Comparison of ENCODE assay signal across 8 cellular contexts in the genomic region with DNA sequence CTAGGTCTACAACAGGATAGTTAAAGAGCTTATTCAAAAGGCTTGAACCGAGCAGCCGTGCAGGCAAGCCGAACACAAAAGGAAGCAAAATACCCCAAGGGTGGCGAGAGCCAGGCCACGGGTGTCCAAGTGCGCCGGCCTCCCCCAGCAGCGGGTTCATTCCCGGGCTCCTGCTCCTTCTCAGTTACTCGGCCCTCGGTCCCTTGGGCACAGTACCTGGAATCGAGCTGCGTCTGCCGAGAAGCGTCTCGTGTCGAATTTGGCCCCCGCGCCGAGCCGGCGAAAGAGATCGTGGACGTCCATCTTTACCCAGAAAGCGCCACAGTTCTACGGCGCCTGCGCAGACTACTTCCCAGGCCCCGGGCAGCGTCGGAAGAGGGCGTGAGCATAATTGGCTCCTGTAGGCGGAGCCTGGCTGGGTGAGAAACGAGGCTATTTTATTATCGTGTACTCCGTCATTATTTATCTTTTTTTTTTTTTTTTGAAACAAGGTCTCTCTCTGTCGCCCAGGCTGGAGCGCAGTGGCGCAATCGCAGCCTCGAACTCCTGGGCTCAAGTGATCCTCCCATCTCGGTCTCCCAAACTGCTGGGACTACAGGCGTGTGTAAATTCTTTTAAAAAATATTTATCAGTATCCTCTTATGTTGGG. TPM values are rescaled to one million over a fixed set of nuclear protein-coding genes. Genes with fewer than 3 reads are reported as not detected.
DNase-seq lines count a peak whose midpoint lies in the region; TF ChIP-seq lines count a peak whose summit lies in the region.

A gene with protein sequence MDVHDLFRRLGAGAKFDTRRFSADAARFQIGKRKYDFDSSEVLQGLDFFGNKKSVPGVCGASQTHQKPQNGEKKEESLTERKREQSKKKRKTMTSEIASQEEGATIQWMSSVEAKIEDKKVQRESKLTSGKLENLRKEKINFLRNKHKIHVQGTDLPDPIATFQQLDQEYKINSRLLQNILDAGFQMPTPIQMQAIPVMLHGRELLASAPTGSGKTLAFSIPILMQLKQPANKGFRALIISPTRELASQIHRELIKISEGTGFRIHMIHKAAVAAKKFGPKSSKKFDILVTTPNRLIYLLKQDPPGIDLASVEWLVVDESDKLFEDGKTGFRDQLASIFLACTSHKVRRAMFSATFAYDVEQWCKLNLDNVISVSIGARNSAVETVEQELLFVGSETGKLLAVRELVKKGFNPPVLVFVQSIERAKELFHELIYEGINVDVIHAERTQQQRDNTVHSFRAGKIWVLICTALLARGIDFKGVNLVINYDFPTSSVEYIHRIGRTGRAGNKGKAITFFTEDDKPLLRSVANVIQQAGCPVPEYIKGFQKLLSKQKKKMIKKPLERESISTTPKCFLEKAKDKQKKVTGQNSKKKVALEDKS (minus strand): TSS at position 329 of the 649 bp plus-strand sequence. CDS start 26 bp downstream, at position 303.

- DNase-seq in ELF-1 (ENCODE audit: low read depth, low spot score) (peak; percentile 88), HEK293T (ENCODE audit: extremely low spot score) (peak; percentile 88), NCI-H1105 treated with DMSO at 0.1 percent for 48 hours (lab: John Stamatoyannopoulos, UW) (peak; percentile 86), SKM-1 (lab: John Stamatoyannopoulos, UW; ENCODE audit: unreplicated experiment) (peak; percentile 82), glomerular visceral epithelial cell (ENCODE audit: extremely low spot score) (peak; percentile 92), occipital lobe (lab: John Stamatoyannopoulos, UW) (peak; percentile 82), superior temporal gyrus (ENCODE audit: extremely low spot score) (peak; percentile 96)

- H3K9me3 Mint-ChIP-seq in activated naive CD4-positive, alpha-beta T cell treated with anti-CD3 and anti-CD28 coated beads, Interleukin-2, amount 50 U/mL, for 24 hours: no peaks in the 10 kb centered on the region

- POLR2A ChIA-PET in HEK293T (lab: Yijun Ruan, JAX): interaction anchor here (0.7 kb wide), 1 partner anchor 485 kb away, joined by 3 read pairs; no protein-coding TSS in a partner anchor

- H3K27me3 Mint-ChIP-seq in activated naive CD4-positive, alpha-beta T cell treated with anti-CD3 and anti-CD28 coated beads, Interleukin-2, amount 50 U/mL, for 24 hours: peaks cover 16% of the 10 kb centered on the region

- H3K27ac Mint-ChIP-seq in activated naive CD4-positive, alpha-beta T cell treated with anti-CD3 and anti-CD28 coated beads, Interleukin-2, amount 50 U/mL, for 24 hours: peak within 1 kb of the TSS; percentile 92

- CTCF ChIA-PET in HEK293T (lab: Yijun Ruan, JAX): interaction anchor here (1.5 kb wide), 1 partner anchor 173 kb away, joined by 4 read pairs; no protein-coding TSS in a partner anchor

- peak within 1 kb of the TSS; percentile 97 for H3K4me3 Mint-ChIP-seq in activated naive CD4-positive, alpha-beta T cell treated with anti-CD3 and anti-CD28 coated beads, Interleukin-2, amount 50 U/mL, for 24 hours

- H3K36me3 Mint-ChIP-seq in activated naive CD4-positive, alpha-beta T cell treated with anti-CD3 and anti-CD28 coated beads, Interleukin-2, amount 50 U/mL, for 24 hours: peaks cover 12% of the 10 kb centered on the region

- peaks cover 40% of the 10 kb centered on the region for H3K4me1 Mint-ChIP-seq in activated naive CD4-positive, alpha-beta T cell treated with anti-CD3 and anti-CD28 coated beads, Interleukin-2, amount 50 U/mL, for 24 hours

TF ChIP-seq in HEK293T, 16 proteins besides CTCF, POLR2A, EP300 and RAD21:
- TF ChIP-seq, protein P1, sequence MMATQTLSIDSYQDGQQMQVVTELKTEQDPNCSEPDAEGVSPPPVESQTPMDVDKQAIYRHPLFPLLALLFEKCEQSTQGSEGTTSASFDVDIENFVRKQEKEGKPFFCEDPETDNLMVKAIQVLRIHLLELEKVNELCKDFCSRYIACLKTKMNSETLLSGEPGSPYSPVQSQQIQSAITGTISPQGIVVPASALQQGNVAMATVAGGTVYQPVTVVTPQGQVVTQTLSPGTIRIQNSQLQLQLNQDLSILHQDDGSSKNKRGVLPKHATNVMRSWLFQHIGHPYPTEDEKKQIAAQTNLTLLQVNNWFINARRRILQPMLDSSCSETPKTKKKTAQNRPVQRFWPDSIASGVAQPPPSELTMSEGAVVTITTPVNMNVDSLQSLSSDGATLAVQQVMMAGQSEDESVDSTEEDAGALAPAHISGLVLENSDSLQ (IDR thresholded peaks at IDR 0.05): peak; percentile 50
- no peak for TF ChIP-seq FOXA1 (IDR thresholded peaks at IDR 0.05)
- TF ChIP-seq ZNF384 (IDR thresholded peaks at IDR 0.05): peak; percentile 95
- TF ChIP-seq TARDBP (IDR thresholded peaks at IDR 0.05): no peak
TF ChIP-seq in HEK293T: peak in this region for 2.

RNA-seq across cellular contexts. Expression of the gene that starts here (rescaled TPM):
- total RNA-seq in occipital lobe: 37.9 TPM

Comparison
In these comparisons a context has a peak if more than half of its experiments do, and no peak if none do; other contexts are left out.
1. Peak in every context shown above with its lines: DNase-seq.